9 cellular contexts compared by ENCODE assay signal in genomic region chr13:33205804-33206221, GRCh38.
DNase-seq lines count a peak whose midpoint lies in the region; ATAC-seq and TF ChIP-seq lines count a peak whose summit lies in the region.
"Had no signal": no experiment of that assay in that cellular context is flagged by ENCODE, and none has a peak within 500 bp of the region (broad histone marks: within the 10 kb centered on the region; RNA-seq: fewer than 3 reads in every experiment).

No MANE protein-coding gene starts in this region.

- no peak overlapping the region for H3K4me3 Mint-ChIP-seq in T-helper 17 cell

- no peak for TF ChIP-seq CTCF in coronary artery (IDR thresholded peaks at IDR 0.05)

- H3K4me3 ChIP-seq in coronary artery (peak overlapping the region; percentile 75), skin epidermis (peak overlapping the region in 1 of 7 experiments; percentile 3)

- H3K9me3 ChIP-seq in T-helper 17 cell (ENCODE audit: control insufficient read depth, low read length, poor library complexity, severe bottlenecking), result no peaks in the 10 kb centered on the region

- peaks cover 68% of the 10 kb centered on the region for H3K27me3 Mint-ChIP-seq in T-helper 17 cell

- no peak overlapping the region for H3K27ac Mint-ChIP-seq in T-helper 17 cell

- TF ChIP-seq POLR2A in GM19099 (IDR thresholded peaks at IDR 0.05; ENCODE audit: extremely low read depth, insufficient read length, low read depth), result peak; percentile 71

- DNase-seq in coronary artery (ENCODE audit: low spot score) (no peak), T-helper 17 cell (no peak)
- DNase-seq: NCI-H1048 had no signal

- peaks cover 10% of the 10 kb centered on the region for H3K4me1 Mint-ChIP-seq in T-helper 17 cell

- H3K36me3 Mint-ChIP-seq in T-helper 17 cell (ENCODE audit: low read depth), result no peaks in the 10 kb centered on the region

- H3K27ac ChIP-seq in coronary artery (peak overlapping the region; percentile 76 to 88), skin epidermis (peak overlapping the region in 15 of 21 experiments; percentile 1 to 84 (median 49))

- ATAC-seq in HG03196 (IDR thresholded peaks at IDR 0.05; ENCODE audit: unreplicated experiment) (peak; percentile 49), HG03571 (IDR thresholded peaks at IDR 0.05; ENCODE audit: unreplicated experiment) (no peak), GM18502 (IDR thresholded peaks at IDR 0.05; ENCODE audit: poor library complexity, unreplicated experiment) (no peak), HG03025 (IDR thresholded peaks at IDR 0.05; ENCODE audit: low FRiP score, unreplicated experiment) (no peak), T-helper 17 cell (no peak)
